28 cellular contexts compared by ENCODE assay signal in genomic region chr4:81404294-81404693, GRCh38.
DNase-seq lines count a peak whose midpoint lies in the region; ATAC-seq and TF ChIP-seq lines count a peak whose summit lies in the region.
"Had no signal": no experiment of that assay in that cellular context is flagged by ENCODE, and none has a peak within 500 bp of the region (broad histone marks: within the 10 kb centered on the region; RNA-seq: fewer than 3 reads in every experiment).

No MANE protein-coding gene starts in this region.

- no peak overlapping the region for H2BK15ac ChIP-seq in H9 (ENCODE audit: low read depth, low read length)

- DNase-seq in AG09309 (ENCODE audit: low read depth) (no peak), H9 (no peak), WERI-Rb-1 (peak; percentile 36), foreskin fibroblast (peak; percentile 2 to 49), erythroblast (lab: John Stamatoyannopoulos, UW) (no peak), GM10248 (ENCODE audit: extremely low spot score) (no peak)
- DNase-seq in stimulated activated effector memory CD8-positive, alpha-beta T cell treated with anti-CD3 and anti-CD28 coated beads, Interleukin-12 subunit alpha, Interleukin-12 subunit beta, amount 100 ng/mL, for 72 hours (ENCODE audit: low spot score in 2 of 2), result no peak
- DNase-seq: activated CD4-positive, CD25-positive, alpha-beta regulatory T cell; activated CD8-positive, alpha-beta T cell treated with anti-CD3 and anti-CD28 coated beads, Interleukin-2, amount 10 ng/mL, durations not matched to agents 7 days and 5 days; activated naive CD4-positive, alpha-beta T cell treated with anti-CD3 and anti-CD28 coated beads for 36 hours; activated T-cell treated with anti-CD3 and anti-CD28 coated beads, Interleukin-2, amount 50 U/mL, for 4 hours; anterior cingulate cortex; GDM1; NCI-H2081; NCI-H524 treated with DMSO at 0.1 percent for 48 hours; OCI-M1; SIG-M5; spleen; stimulated activated CD4-positive, alpha-beta T cell treated with anti-CD3 and anti-CD28 coated beads, Interleukin-4, amount 100 ng/mL, for 4 hours; T-helper 2 cell; upper lobe of left lung had no signal

- no peak overlapping the region for H3K4me3 ChIP-seq in AG09309 (ENCODE audit: control insufficient read depth, low read depth, low read length)
- no peak overlapping the region for H3K4me3 ChIP-seq in WERI-Rb-1 (ENCODE audit: low read depth, low read length)
- H3K4me3 ChIP-seq in foreskin fibroblast (ENCODE audit: low read depth in 1 of 2, low read length in 2 of 2), result no peak overlapping the region
- H3K4me3 ChIP-seq: BLaER1, gastroesophageal sphincter, K562, spleen, upper lobe of left lung had no signal

- H3K4me2 ChIP-seq in H9 (ENCODE audit: insufficient read depth, insufficient read length, low read length), result no peak overlapping the region
- H3K4me2 ChIP-seq: BLaER1 had no signal

- H3K9ac ChIP-seq in H9 (ENCODE audit: extremely low read depth, insufficient read length, low read length), result no peak overlapping the region
- H3K9ac ChIP-seq: BLaER1 had no signal

- no peak overlapping the region for H4K5ac ChIP-seq in H9 (ENCODE audit: insufficient read length, low read depth, low read length)

- no peaks in the 10 kb centered on the region for H3K9me3 ChIP-seq in H9 (ENCODE audit: control insufficient read depth, low read depth, low read length)
- no peaks in the 10 kb centered on the region for H3K9me3 ChIP-seq in WERI-Rb-1 (ENCODE audit: severe bottlenecking)
- H3K9me3 ChIP-seq: BLaER1, gastroesophageal sphincter, spleen, upper lobe of left lung had no signal

- H3K27me3 ChIP-seq in H9 (ENCODE audit: insufficient read depth, low read length) (no peaks in the 10 kb centered on the region), WERI-Rb-1 (ENCODE audit: insufficient read depth, low read depth, severe bottlenecking) (no peaks in the 10 kb centered on the region)
- H3K27me3 ChIP-seq: BLaER1, gastroesophageal sphincter, spleen, upper lobe of left lung had no signal

- H2BK20ac ChIP-seq in H9 (ENCODE audit: low read depth, low read length, poor library complexity, severe bottlenecking), result no peak overlapping the region

- CTCF ChIA-PET in GM10248 (lab: Yijun Ruan, JAX), result interaction anchor here (0.9 to 1.4 kb wide), 2 partner anchors 63 to 865 kb away, joined by 3 to 4 read pairs; no protein-coding TSS in a partner anchor

- no peaks in the 10 kb centered on the region for H3K23me2 ChIP-seq in H9 (ENCODE audit: insufficient read length, low read depth, low read length, poor library complexity, severe bottlenecking)

- TF ChIP-seq CTCF in AG09309 (IDR thresholded peaks at IDR 0.05; ENCODE audit: control insufficient read depth, insufficient read depth, low read depth, low read length, missing control alignments), result peak; percentile 25
- peak; percentile 26; the same call in 1 of the 3 replicates for TF ChIP-seq CTCF in H9 (conservative IDR thresholded peaks at IDR 0.05)
- peak; percentile 69 for TF ChIP-seq CTCF in WERI-Rb-1 (IDR thresholded peaks at IDR 0.05; ENCODE audit: low read depth, low read length)
- no peak for TF ChIP-seq CTCF in foreskin fibroblast (IDR thresholded peaks at IDR 0.05; ENCODE audit: low read depth, low read length)
- TF ChIP-seq CTCF in GM10248 (IDR thresholded peaks at IDR 0.05; ENCODE audit: control extremely low read depth, extremely low read depth, low read depth, missing control alignments), result no peak

- H3K4me3 Mint-ChIP-seq in H9, result no peak overlapping the region
- H3K4me3 Mint-ChIP-seq in stimulated activated effector memory CD8-positive, alpha-beta T cell treated with anti-CD3 and anti-CD28 coated beads, Interleukin-12 subunit alpha, Interleukin-12 subunit beta, amount 100 ng/mL, for 72 hours, result no peak overlapping the region
- H3K4me3 Mint-ChIP-seq: activated CD8-positive, alpha-beta T cell treated with anti-CD3 and anti-CD28 coated beads, Interleukin-2, amount 10 ng/mL, durations not matched to agents 7 days and 5 days; activated naive CD4-positive, alpha-beta T cell treated with anti-CD3 and anti-CD28 coated beads for 36 hours; activated T-cell treated with anti-CD3 and anti-CD28 coated beads, Interleukin-2, amount 50 U/mL, for 4 hours; neural crest cell had no signal

- no peak for TF ChIP-seq POLR2A in erythroblast (IDR thresholded peaks at IDR 0.05; ENCODE audit: low read length)

- ATAC-seq in HG03196 (IDR thresholded peaks at IDR 0.05; ENCODE audit: unreplicated experiment), result no peak
- no peak for ATAC-seq in stimulated activated effector memory CD8-positive, alpha-beta T cell treated with anti-CD3 and anti-CD28 coated beads, Interleukin-12 subunit alpha, Interleukin-12 subunit beta, amount 100 ng/mL, for 72 hours
- ATAC-seq: activated CD8-positive, alpha-beta T cell treated with anti-CD3 and anti-CD28 coated beads, Interleukin-2, amount 10 ng/mL, durations not matched to agents 7 days and 5 days; activated T-cell treated with anti-CD3 and anti-CD28 coated beads, Interleukin-2, amount 50 U/mL, for 4 hours; gastroesophageal sphincter; HCT116; K562; left lobe of liver had no signal

- no peak overlapping the region for H3K23ac ChIP-seq in H9 (ENCODE audit: insufficient read length, low read depth, low read length)

- no peak overlapping the region for H3K4ac ChIP-seq in H9 (ENCODE audit: low read depth, low read length)

- POLR2A ChIA-PET in GM10248 (lab: Yijun Ruan, JAX), result no interaction called here

- no peak overlapping the region for H3K14ac ChIP-seq in H9 (ENCODE audit: insufficient read depth, low read length)

- no peaks in the 10 kb centered on the region for H3K9me3 Mint-ChIP-seq in H9
- no peaks in the 10 kb centered on the region for H3K9me3 Mint-ChIP-seq in stimulated activated effector memory CD8-positive, alpha-beta T cell treated with anti-CD3 and anti-CD28 coated beads, Interleukin-12 subunit alpha, Interleukin-12 subunit beta, amount 100 ng/mL, for 72 hours
- H3K9me3 Mint-ChIP-seq: activated naive CD4-positive, alpha-beta T cell treated with anti-CD3 and anti-CD28 coated beads for 36 hours; activated T-cell treated with anti-CD3 and anti-CD28 coated beads, Interleukin-2, amount 50 U/mL, for 4 hours; neural crest cell had no signal

- peaks cover 1% of the 10 kb centered on the region; the same call in 1 of the 2 replicates for H3K27me3 Mint-ChIP-seq in H9 (ENCODE audit: low read depth)

- H2BK12ac ChIP-seq in H9 (ENCODE audit: insufficient read length, low read depth, low read length), result no peak overlapping the region

- no peaks in the 10 kb centered on the region for H3K36me3 Mint-ChIP-seq in H9 (ENCODE audit: insufficient read depth in 1 of 3, low read depth in 3 of 3)
- H3K36me3 Mint-ChIP-seq in stimulated activated effector memory CD8-positive, alpha-beta T cell treated with anti-CD3 and anti-CD28 coated beads, Interleukin-12 subunit alpha, Interleukin-12 subunit beta, amount 100 ng/mL, for 72 hours, result no peaks in the 10 kb centered on the region

- no peak overlapping the region for H3K18ac ChIP-seq in H9 (ENCODE audit: insufficient read length, low read depth, low read length)

- H4K8ac ChIP-seq in H9 (replicated peaks; ENCODE audit: insufficient read length, low read depth, low read length), result no peak overlapping the region

- H3K79me2 ChIP-seq in H9 (ENCODE audit: insufficient read depth, low read length), result no peaks in the 10 kb centered on the region

- H2BK5ac ChIP-seq in H9 (ENCODE audit: insufficient read length, low read length), result no peak overlapping the region

- H3K4me1 ChIP-seq in H9 (ENCODE audit: insufficient read depth, low read length), result no peaks in the 10 kb centered on the region

- no CpG with 5 or more reads among the region's 2 CpGs for WGBS in H9 (ENCODE audit: extremely low coverage, insufficient read length, low lambda C conversion rate)

- H3K27ac ChIP-seq in H9 (ENCODE audit: insufficient read length, low read depth, low read length) (no peak overlapping the region), WERI-Rb-1 (no peak overlapping the region)
- H3K27ac ChIP-seq: BLaER1, gastroesophageal sphincter, spleen, upper lobe of left lung had no signal

- no peak overlapping the region for H3T11ph ChIP-seq in H9 (ENCODE audit: low read length)

- no peaks in the 10 kb centered on the region for H4K20me1 ChIP-seq in H9 (ENCODE audit: control insufficient read depth, insufficient read depth, insufficient read length)
- H4K20me1 ChIP-seq: BLaER1 had no signal

- no peak overlapping the region for H2AK5ac ChIP-seq in H9 (ENCODE audit: insufficient read length, low read length)

- H2AFZ ChIP-seq in H9 (ENCODE audit: low read length), result no peak overlapping the region

- H3K36me3 ChIP-seq in WERI-Rb-1, result no peaks in the 10 kb centered on the region
- H3K36me3 ChIP-seq: BLaER1, gastroesophageal sphincter, spleen, upper lobe of left lung had no signal

- H3K79me1 ChIP-seq in H9 (ENCODE audit: insufficient read depth, low read depth, low read length, poor library complexity, severe bottlenecking), result no peaks in the 10 kb centered on the region

- H3K4me1 Mint-ChIP-seq in H9, result peaks cover 3 to 7% of the 10 kb centered on the region in 2 experiments; a peak in 2 of 4 replicates
- H3K4me1 Mint-ChIP-seq in stimulated activated effector memory CD8-positive, alpha-beta T cell treated with anti-CD3 and anti-CD28 coated beads, Interleukin-12 subunit alpha, Interleukin-12 subunit beta, amount 100 ng/mL, for 72 hours, result no peaks in the 10 kb centered on the region

- H4K91ac ChIP-seq in H9 (ENCODE audit: insufficient read length, low read depth, low read length), result no peak overlapping the region

- no peak overlapping the region for H2BK120ac ChIP-seq in H9 (ENCODE audit: low read depth, low read length, poor library complexity, severe bottlenecking)

- no peak overlapping the region for H3K56ac ChIP-seq in H9 (ENCODE audit: insufficient read length, low read depth, low read length)

- no peak overlapping the region for H3K27ac Mint-ChIP-seq in H9
- H3K27ac Mint-ChIP-seq in stimulated activated effector memory CD8-positive, alpha-beta T cell treated with anti-CD3 and anti-CD28 coated beads, Interleukin-12 subunit alpha, Interleukin-12 subunit beta, amount 100 ng/mL, for 72 hours, result no peak overlapping the region
- H3K27ac Mint-ChIP-seq: activated CD8-positive, alpha-beta T cell treated with anti-CD3 and anti-CD28 coated beads, Interleukin-2, amount 10 ng/mL, durations not matched to agents 7 days and 5 days; activated naive CD4-positive, alpha-beta T cell treated with anti-CD3 and anti-CD28 coated beads for 36 hours had no signal

Comparison
In these comparisons a context has a peak if more than half of its experiments do, and no peak if none do; other contexts are left out.
1. DNase-seq: peak in WERI-Rb-1 (single experiment) and foreskin fibroblast (2 of 2); none in AG09309 (single experiment), H9 (single experiment), erythroblast (0 of 2), stimulated activated effector memory CD8-positive, alpha-beta T cell treated with anti-CD3 and anti-CD28 coated beads, Interleukin-12 subunit alpha, Interleukin-12 subunit beta, amount 100 ng/mL, for 72 hours (0 of 2) and GM10248 (single experiment).
2. CTCF ChIP-seq: peak in AG09309 (single experiment), H9 (single experiment) and WERI-Rb-1 (single experiment); none in foreskin fibroblast (single experiment) and GM10248 (single experiment).